In genomic region chr3:58037141-58037910, GRCh38 we compare ENCODE assay signal across 1 cellular context.
TF ChIP-seq lines count a peak whose summit lies in the region.

No MANE protein-coding gene starts in this region.

TF ChIP-seq in GM23338, 12 proteins besides CTCF, POLR2A, EP300 and RAD21 (continued from another document):
- TF ChIP-seq REST (IDR thresholded peaks at IDR 0.05; ENCODE audit: unreplicated experiment) (no peak), ETS1 (IDR thresholded peaks at IDR 0.05) (no peak), ZNF462 (CRISPR knock-in tag; IDR thresholded peaks at IDR 0.05) (no peak), EZH2phosphoT487 (IDR thresholded peaks at IDR 0.05; ENCODE audit: unreplicated experiment) (no peak), CREB1 (CRISPR knock-in tag; IDR thresholded peaks at IDR 0.05; ENCODE audit: low read depth) (no peak)
